2 cellular contexts compared by ENCODE assay signal in genomic region chr16:87052506-87052905, GRCh38.
TF ChIP-seq lines count a peak whose summit lies in the region.

No MANE protein-coding gene starts in this region.

TF ChIP-seq in SK-N-SH treated with all-trans-retinoic acid at 6 μM for 48 hours, 23 proteins besides CTCF, POLR2A, EP300 and RAD21 (continued from another document):
- TF ChIP-seq ZNF565 (CRISPR knock-in tag; conservative IDR thresholded peaks at IDR 0.05; ENCODE audit: low read depth) = no peak
- TF ChIP-seq BACH2 (CRISPR knock-in tag; IDR thresholded peaks at IDR 0.05; ENCODE audit: borderline replicate concordance) = no peak
- TF ChIP-seq GLIS3 (CRISPR knock-in tag; IDR thresholded peaks at IDR 0.05) = no peak
- TF ChIP-seq PATZ1 (CRISPR knock-in tag; IDR thresholded peaks at IDR 0.05; ENCODE audit: borderline replicate concordance) = no peak
- TF ChIP-seq ZNF8 (CRISPR knock-in tag; IDR thresholded peaks at IDR 0.05) = no peak
- no peak for TF ChIP-seq OSR1 (CRISPR knock-in tag; IDR thresholded peaks at IDR 0.05)
- TF ChIP-seq SNAI2 (CRISPR knock-in tag; IDR thresholded peaks at IDR 0.05) = no peak
- no peak for TF ChIP-seq TCF4 (CRISPR knock-in tag; IDR thresholded peaks at IDR 0.05; ENCODE audit: borderline replicate concordance)

TF ChIP-seq in K562, 482 proteins besides CTCF, POLR2A, EP300 and RAD21 (continued from another document):
- TF ChIP-seq GMEB1 (CRISPR knock-in tag; IDR thresholded peaks at IDR 0.05) (no peak), DEAF1 (CRISPR knock-in tag; IDR thresholded peaks at IDR 0.05) (no peak), ZBTB40 (IDR thresholded peaks at IDR 0.05) (0 out of 2 replicates have a peak, but pooled peaks have one; percentile 4), ZBTB40 (CRISPR knock-in tag; IDR thresholded peaks at IDR 0.05) (no peak), RAD51 (IDR thresholded peaks at IDR 0.05; ENCODE audit: borderline replicate concordance, low read depth) (no peak), THAP7 (CRISPR knock-in tag; IDR thresholded peaks at IDR 0.05) (no peak), RCOR1 (IDR thresholded peaks at IDR 0.05; ENCODE audit: borderline replicate concordance in 1 of 2, low read depth in 2 of 2, low read length in 2 of 2) (peak in 1 of 2 experiments; percentile 35; a peak in 1 of 4 replicates), SMAD4 (CRISPR knock-in tag; conservative IDR thresholded peaks at IDR 0.05) (no peak), ZNF232 (CRISPR knock-in tag; IDR thresholded peaks at IDR 0.05) (no peak)
TF ChIP-seq in K562: peak in this region for 3.
